21 cellular contexts compared by ENCODE assay signal in genomic region chr9:86259557-86259956, GRCh38. TPM values are rescaled to one million over a fixed set of nuclear protein-coding genes. Genes with fewer than 3 reads are reported as not detected.
DNase-seq lines count a peak whose midpoint lies in the region; ATAC-seq, FAIRE-seq and TF ChIP-seq lines count a peak whose summit lies in the region.
"Had no signal": no experiment of that assay in that cellular context is flagged by ENCODE, and none has a peak within 500 bp of the region (broad histone marks: within the 10 kb centered on the region; RNA-seq: fewer than 3 reads in every experiment).

Gene C9orf153 (minus strand): TSS chr9:86259657. CDS start chr9:86229603, 30,054 bp downstream.

- POLR2A ChIA-PET in HepG2 (lab: Yijun Ruan, JAX), result no interaction called here

- no peak within 1 kb of the TSS for H3K4me3 Mint-ChIP-seq in nephron progenitor cell
- H3K4me3 Mint-ChIP-seq: CD8-positive, alpha-beta memory T cell; H9 had no signal

- peaks cover 48% of the 10 kb centered on the region for H3K36me3 Mint-ChIP-seq in nephron progenitor cell (ENCODE audit: low read depth)

- TF ChIP-seq POLR2A in HepG2 (IDR thresholded peaks at IDR 0.05; ENCODE audit: insufficient read depth in 1 of 2, low read depth in 2 of 2, low read length in 2 of 2) (no peak), right lobe of liver (IDR thresholded peaks at IDR 0.05) (no peak), esophagus muscularis mucosa (IDR thresholded peaks at IDR 0.05; ENCODE audit: low read depth) (no peak), adrenal gland (IDR thresholded peaks at IDR 0.05) (no peak)

- ATAC-seq in HepG2 (peak; percentile 33), right lobe of liver (no peak), foreskin keratinocyte (no peak)
- ATAC-seq: GM12878 had no signal

- H3K27ac ChIP-seq in HepG2 (ENCODE audit: extremely low read length, insufficient read depth, low read length) (no peak within 1 kb of the TSS), right lobe of liver (no peak within 1 kb of the TSS), esophagus muscularis mucosa (replicated peaks in 1 of 4) (no peak within 1 kb of the TSS), foreskin keratinocyte (no peak within 1 kb of the TSS), adrenal gland (no peak within 1 kb of the TSS)
- H3K27ac ChIP-seq: BLaER1 treated with 17β-estradiol and CSF1 and Interleukin-3, amounts not matched to agents 10 nM and 100 nM; HL-60 had no signal

- no peak within 1 kb of the TSS for H3K4me2 ChIP-seq in HepG2 (ENCODE audit: low read depth, low read length)
- H3K4me2 ChIP-seq: BLaER1 treated with 17β-estradiol and CSF1 and Interleukin-3, amounts not matched to agents 10 nM and 100 nM had no signal

- H3K9me3 ChIP-seq in HepG2 (ENCODE audit: low read length) (no peaks in the 10 kb centered on the region), right lobe of liver (no peaks in the 10 kb centered on the region), esophagus muscularis mucosa (no peaks in the 10 kb centered on the region), adrenal gland (replicated peaks in 1 of 3) (no peaks in the 10 kb centered on the region)

- H3K36me3 ChIP-seq in HepG2 (replicated peaks in 1 of 2; ENCODE audit: control insufficient read depth in 1 of 2, insufficient read depth in 2 of 2, low read length in 2 of 2), result peaks cover 10 to 16% of the 10 kb centered on the region in 2 experiments
- peaks cover 0 to 19% (median 3%) of the 10 kb centered on the region in 4 donors for H3K36me3 ChIP-seq in right lobe of liver
- H3K36me3 ChIP-seq in esophagus muscularis mucosa, result peaks cover 0 to 47% (median 27%) of the 10 kb centered on the region in 4 donors
- H3K36me3 ChIP-seq in adrenal gland (replicated peaks in 1 of 2), result peaks cover 0 to 22% of the 10 kb centered on the region in 2 donors

- CTCF ChIA-PET in HepG2 (lab: Yijun Ruan, JAX; ENCODE audit: low intra/inter-chr PET ratio, low total read pairs), result no interaction called here

- no peaks in the 10 kb centered on the region for H3K79me2 ChIP-seq in HepG2 (ENCODE audit: insufficient read depth, low read length)

- TF ChIP-seq RAD21 in HepG2 (CRISPR knock-in tag; IDR thresholded peaks at IDR 0.05), result no peak

- H3K4me1 Mint-ChIP-seq in nephron progenitor cell, result peaks cover 10% of the 10 kb centered on the region
- H3K4me1 Mint-ChIP-seq: CD8-positive, alpha-beta memory T cell had no signal

- no peaks in the 10 kb centered on the region for H3K4me1 ChIP-seq in HepG2 (ENCODE audit: insufficient read depth, low read length)
- no peaks in the 10 kb centered on the region for H3K4me1 ChIP-seq in right lobe of liver
- no peaks in the 10 kb centered on the region for H3K4me1 ChIP-seq in esophagus muscularis mucosa
- no peaks in the 10 kb centered on the region for H3K4me1 ChIP-seq in foreskin keratinocyte
- H3K4me1 ChIP-seq in adrenal gland (replicated peaks in 1 of 2), result no peaks in the 10 kb centered on the region
- H3K4me1 ChIP-seq: BLaER1 treated with 17β-estradiol and CSF1 and Interleukin-3, amounts not matched to agents 10 nM and 100 nM had no signal

- H4K20me1 ChIP-seq in HepG2 (ENCODE audit: insufficient read depth, low read length), result no peaks in the 10 kb centered on the region

- in situ Hi-C loops in HepG2 (cut with HindIII; ENCODE audit: extremely low pct_ligation_motif_present, low pct_unique_long_range_greater_than_20kb), result no loop called here

- H2AFZ ChIP-seq in HepG2 (ENCODE audit: low read length), result no peak within 1 kb of the TSS

- DNase-seq in HepG2 (ENCODE audit: low spot score) (no peak), right lobe of liver (no peak), esophagus muscularis mucosa (ENCODE audit: extremely low spot score) (peak; percentile 89), nephron progenitor cell (no peak), foreskin keratinocyte (no peak), adrenal gland (no peak), cerebellar nuclear complex (lab: John Stamatoyannopoulos, UW) (no peak)
- DNase-seq: 8988T; CD8-positive, alpha-beta memory T cell; COR-L47; DMS 273 treated with DMSO at 0.1 percent for 48 hours; DMS53; DND-41; EL; H9; IMR-90 had no signal

- FAIRE-seq in HepG2 (lab: Jason Lieb, UNC), result no peak
- FAIRE-seq: GM12878, H1 had no signal

- peaks cover 2% of the 10 kb centered on the region for H3K9me3 Mint-ChIP-seq in nephron progenitor cell
- H3K9me3 Mint-ChIP-seq: CD8-positive, alpha-beta memory T cell had no signal

- H3K27me3 ChIP-seq in HepG2 (ENCODE audit: control insufficient read depth in 1 of 2, insufficient read depth in 2 of 2, low read length in 2 of 2), result no peaks in the 10 kb centered on the region
- H3K27me3 ChIP-seq in right lobe of liver, result no peaks in the 10 kb centered on the region
- H3K27me3 ChIP-seq in esophagus muscularis mucosa, result no peaks in the 10 kb centered on the region
- no peaks in the 10 kb centered on the region for H3K27me3 ChIP-seq in foreskin keratinocyte
- no peaks in the 10 kb centered on the region for H3K27me3 ChIP-seq in adrenal gland
- H3K27me3 ChIP-seq: BLaER1 treated with 17β-estradiol and CSF1 and Interleukin-3, amounts not matched to agents 10 nM and 100 nM had no signal

- no TSS peak for BruUV-seq in HepG2 (replicated peaks; lab: Mats Ljungman, UMichigan)

- TF ChIP-seq EP300 in HepG2 (IDR thresholded peaks at IDR 0.05; ENCODE audit: low read depth in 2 of 2, low read length in 2 of 2) (no peak), HepG2 (CRISPR knock-in tag; IDR thresholded peaks at IDR 0.05; ENCODE audit: borderline replicate concordance) (no peak), esophagus muscularis mucosa (IDR thresholded peaks at IDR 0.05) (no peak)

- H3K4me3 ChIP-seq in HepG2 (replicated peaks in 1 of 3; ENCODE audit: insufficient read depth in 1 of 3, low read depth in 2 of 3, low read length in 3 of 3) (no peak within 1 kb of the TSS), right lobe of liver (no peak within 1 kb of the TSS), esophagus muscularis mucosa (no peak within 1 kb of the TSS), adrenal gland (no peak within 1 kb of the TSS)
- H3K4me3 ChIP-seq: BLaER1 treated with 17β-estradiol and CSF1 and Interleukin-3, amounts not matched to agents 10 nM and 100 nM; GM12878 had no signal

- H3K27ac Mint-ChIP-seq in nephron progenitor cell, result peak within 1 kb of the TSS; percentile 64

- no peaks in the 10 kb centered on the region for H3K27me3 Mint-ChIP-seq in nephron progenitor cell (ENCODE audit: low read depth, poor library complexity)

- 93% methylated on average over 8 of the region's 8 CpGs for WGBS in HepG2 (ENCODE audit: low lambda C conversion rate)
- 92% methylated on average over 4 of the region's 8 CpGs for WGBS in right lobe of liver (ENCODE audit: insufficient coverage, low coverage, low lambda C conversion rate, missing lambda C conversion rate)
- WGBS in esophagus muscularis mucosa, result 88% methylated on average over 8 of the region's 8 CpGs
- 86 to 89% (median 88%) methylated on average over 8 of the region's 8 CpGs for WGBS in adrenal gland, 4 donors

- intact Hi-C loops in HepG2 (cut with micrococcal nuclease; ENCODE audit: unreplicated experiment) (no loop called here), right lobe of liver (cut with DNase I) (no loop called here), esophagus muscularis mucosa (cut with DNase I) (no loop called here), adrenal gland (cut with DNase I) (no loop called here)

- TF ChIP-seq CTCF in HepG2 (CRISPR knock-in tag; IDR thresholded peaks at IDR 0.05) (no peak), right lobe of liver (IDR thresholded peaks at IDR 0.05) (no peak), esophagus muscularis mucosa (IDR thresholded peaks at IDR 0.05) (no peak), nephron progenitor cell (IDR thresholded peaks at IDR 0.05) (no peak), foreskin keratinocyte (conservative IDR thresholded peaks at IDR 0.05) (no peak), adrenal gland (IDR thresholded peaks at IDR 0.05) (no peak)

- no peak within 1 kb of the TSS for H3K9ac ChIP-seq in HepG2 (ENCODE audit: insufficient read depth, low read depth, low read length)
- H3K9ac ChIP-seq: BLaER1 treated with 17β-estradiol and CSF1 and Interleukin-3, amounts not matched to agents 10 nM and 100 nM had no signal

TF ChIP-seq in HepG2, 621 proteins besides CTCF, POLR2A, EP300 and RAD21 (continues in another document):
- TF ChIP-seq TP53 (CRISPR knock-in tag; conservative IDR thresholded peaks at IDR 0.05), result no peak
- no peak for TF ChIP-seq ZNF20 (CRISPR knock-in tag; IDR thresholded peaks at IDR 0.05)
- no peak for TF ChIP-seq NCOR1 (IDR thresholded peaks at IDR 0.05; ENCODE audit: borderline replicate concordance, low read length)
- TF ChIP-seq ZZZ3 (CRISPR knock-in tag; IDR thresholded peaks at IDR 0.05; ENCODE audit: borderline replicate concordance), result no peak

RNA-seq across cellular contexts. Expression of gene C9orf153, which starts in this region (rescaled TPM):
- 0.44 TPM in 1 of 2 replicates, not detected in the other for total RNA-seq in HepG2 (2016; rRNA removed; fragmentation: Illumina TruSeq; extraction: Trizol)
- 0.26 and 0.91 TPM in 2 replicates for total RNA-seq in HepG2 (2016; cell fraction: cytosol; rRNA removed; fragmentation: Illumina TruSeq; extraction: Trizol; ENCODE audit: low read depth)
- total RNA-seq in HepG2 (2016; cell fraction: insoluble cytoplasmic fraction; rRNA removed; fragmentation: Illumina TruSeq; extraction: Trizol), result 0.24 and 0.28 TPM in 2 replicates
- total RNA-seq in HepG2 (2016; cell fraction: membrane; rRNA removed; fragmentation: Illumina TruSeq; extraction: Trizol), result 0.22 and 2.2 TPM in 2 replicates
- 0.28 and 0.53 TPM in 2 replicates for total RNA-seq in HepG2 (2016; cell fraction: nucleus; rRNA removed; fragmentation: Illumina TruSeq; extraction: Trizol)
- 0.17 and 0.25 TPM in 2 replicates for polyA plus RNA-seq in HepG2 (2011; rRNA removed)
- polyA plus RNA-seq in HepG2 (2011; cell fraction: cytosol; rRNA removed), result 0.03 and 0.05 TPM in 2 replicates
- 0.34 and 0.38 TPM in 2 replicates for polyA plus RNA-seq in HepG2 (2011; cell fraction: nucleus; rRNA removed)
- polyA plus RNA-seq in HepG2 (2012), result 0.24 and 0.85 TPM in 2 replicates
- 0.10 and 0.20 TPM in 2 replicates for polyA plus RNA-seq in HepG2 (2016; cell fraction: cytosol; fragmentation: Illumina TruSeq; extraction: Trizol; ENCODE audit: low read depth)
- polyA plus RNA-seq in HepG2 (2016; cell fraction: insoluble cytoplasmic fraction; fragmentation: Illumina TruSeq; extraction: Trizol; ENCODE audit: low read depth), result 0.29 TPM in 1 of 2 replicates, not detected in the other
- 0.64 TPM in 1 of 2 replicates, not detected in the other for polyA plus RNA-seq in HepG2 (2016; cell fraction: membrane; fragmentation: Illumina TruSeq; extraction: Trizol; ENCODE audit: low read depth)
- polyA plus RNA-seq in HepG2 (2016; cell fraction: nucleus; fragmentation: Illumina TruSeq; extraction: Trizol; ENCODE audit: insufficient read depth, low read depth), result 0.27 and 1.5 TPM in 2 replicates
- 1.5 and 5.4 TPM in 2 replicates for polyA minus RNA-seq in HepG2 (2011; rRNA and poly(A)+ RNA removed; ENCODE audit: low replicate concordance)
- not detected in 2 replicates for polyA minus RNA-seq in HepG2 (2011; cell fraction: cytosol; rRNA and poly(A)+ RNA removed)
- polyA minus RNA-seq in HepG2 (2011; cell fraction: nucleus; rRNA and poly(A)+ RNA removed), result 2.0 and 3.2 TPM in 2 replicates
- under 1 TPM in 4 of 6 experiments, not detected in 2; 0.19 to 0.54 (median 0.31) TPM for total RNA-seq in right lobe of liver
- under 1 TPM in 2 of 4 donors, not detected in 2; 0.33 to 0.46 TPM for total RNA-seq in esophagus muscularis mucosa
- 0.28 TPM in 1 of 2 replicates, not detected in the other for total RNA-seq in foreskin keratinocyte
- polyA plus RNA-seq in foreskin keratinocyte, result 0.09 and 0.23 TPM in 2 replicates
- total RNA-seq in adrenal gland, result under 1 TPM in 4 of 8 donors, not detected in 4; 0.14 to 0.67 (median 0.46) TPM
- polyA plus RNA-seq in adrenal gland, result under 1 TPM in 2 of 3 donors, not detected in 1; 0.31 to 0.37 TPM
- total RNA-seq: H1, HT1080, IMR-90 had no signal
- polyA plus RNA-seq: CD8-positive, alpha-beta memory T cell; H1; IMR-90 had no signal

Comparison
In these comparisons a context has a peak if more than half of its experiments do, and no peak if none do; other contexts are left out.
1. Peak in DNase-seq in esophagus muscularis mucosa; RNA of the gene not detected or under 1 TPM.